In genomic region chr1:232949636-232950196, GRCh38 we compare ENCODE assay signal across 8 cellular contexts. TPM values are rescaled to one million over a fixed set of nuclear protein-coding genes. Genes with fewer than 3 reads are reported as not detected.
DNase-seq lines count a peak whose midpoint lies in the region; ATAC-seq and TF ChIP-seq lines count a peak whose summit lies in the region.

No MANE protein-coding gene starts in this region.

- H3K9me3 ChIP-seq in SK-N-SH (no peaks in the 10 kb centered on the region), gastrocnemius medialis (no peaks in the 10 kb centered on the region)

- no peak for TF ChIP-seq CTCF in GM12864 (IDR thresholded peaks at IDR 0.05; ENCODE audit: low read depth, low read length, missing control alignments)
- no peak for TF ChIP-seq CTCF in SK-N-SH (IDR thresholded peaks at IDR 0.05)
- TF ChIP-seq CTCF in fibroblast of mammary gland (conservative IDR thresholded peaks at IDR 0.05; ENCODE audit: control insufficient read depth, insufficient read depth, low read depth, low read length): no peak
- no peak for TF ChIP-seq CTCF in gastrocnemius medialis (IDR thresholded peaks at IDR 0.05 in 4 of 5, conservative IDR thresholded peaks at IDR 0.05 in 1 of 5)
- TF ChIP-seq CTCF in foreskin keratinocyte (conservative IDR thresholded peaks at IDR 0.05): no peak

- 0 out of 2 replicates have a peak, but pooled peaks cover 4% of the 10 kb centered on the region for H3K79me2 ChIP-seq in SK-N-SH (ENCODE audit: insufficient read depth)

- 84% methylated on average over 5 of the region's 5 CpGs for WGBS in SK-N-SH (ENCODE audit: low lambda C conversion rate)

- POLR2A ChIA-PET in SK-N-SH (lab: Yijun Ruan, JAX): no interaction called here

- H2AFZ ChIP-seq in SK-N-SH (ENCODE audit: low read depth): peak overlapping the region; percentile 95

- TF ChIP-seq POLR2A in gastrocnemius medialis (IDR thresholded peaks at IDR 0.05): no peak

- DNase-seq in GM12864 (ENCODE audit: low read depth) (no peak), SK-N-SH (no peak), fibroblast of mammary gland (ENCODE audit: low read depth) (no peak), gastrocnemius medialis (no peak), foreskin keratinocyte (no peak), globus pallidus (ENCODE audit: low spot score) (no peak)

- H3K27me3 ChIP-seq in SK-N-SH (ENCODE audit: insufficient read depth) (no peaks in the 10 kb centered on the region), gastrocnemius medialis (no peaks in the 10 kb centered on the region), foreskin keratinocyte (no peaks in the 10 kb centered on the region)

- TF ChIP-seq RAD21 in SK-N-SH (IDR thresholded peaks at IDR 0.05; ENCODE audit: low read length): no peak

- no peaks in the 10 kb centered on the region for H3K9me2 ChIP-seq in SK-N-SH

- ATAC-seq in gastrocnemius medialis (no peak), HG03521 (IDR thresholded peaks at IDR 0.05; ENCODE audit: unreplicated experiment) (no peak), foreskin keratinocyte (no peak), HG03039 (IDR thresholded peaks at IDR 0.05; ENCODE audit: unreplicated experiment) (no peak)

- no peaks in the 10 kb centered on the region for H4K20me1 ChIP-seq in SK-N-SH (ENCODE audit: insufficient read depth)

- peaks cover 0 to 20% of the 10 kb centered on the region in 2 experiments; a peak in 3 of 4 replicates for H3K4me1 ChIP-seq in SK-N-SH (ENCODE audit: control insufficient read depth in 1 of 2, insufficient read depth in 2 of 2, low read depth in 1 of 2, low read length in 1 of 2)
- peaks cover 19 to 27% of the 10 kb centered on the region in 2 donors for H3K4me1 ChIP-seq in gastrocnemius medialis
- H3K4me1 ChIP-seq in foreskin keratinocyte: peaks cover 12% of the 10 kb centered on the region

- CTCF ChIA-PET in SK-N-SH (lab: Yijun Ruan, JAX): no interaction called here

- no peak for TF ChIP-seq EP300 in SK-N-SH (IDR thresholded peaks at IDR 0.05; ENCODE audit: borderline replicate concordance in 1 of 2, low read depth in 1 of 2, low read length in 1 of 2)

- H3K36me3 ChIP-seq in SK-N-SH (replicated peaks in 1 of 2; ENCODE audit: control insufficient read depth in 1 of 2, insufficient read depth in 2 of 2, low read length in 1 of 2) (peaks cover 0 to 2% of the 10 kb centered on the region in 2 experiments), gastrocnemius medialis (no peaks in the 10 kb centered on the region)

- H3K4me3 ChIP-seq in GM12864 (ENCODE audit: low read depth, low read length): peak overlapping the region; percentile 84
- H3K4me3 ChIP-seq in SK-N-SH (ENCODE audit: low read depth in 2 of 2, low read length in 1 of 2): peak overlapping the region; percentile 81 to 87
- H3K4me3 ChIP-seq in fibroblast of mammary gland (ENCODE audit: control insufficient read depth, low read depth, low read length): peak overlapping the region; percentile 87
- H3K4me3 ChIP-seq in gastrocnemius medialis: peak overlapping the region; percentile 77 to 94 (median 88)

- peak overlapping the region; percentile 67 for H3K9ac ChIP-seq in SK-N-SH

- H3F3A ChIP-seq in SK-N-SH (replicated peaks; ENCODE audit: insufficient read depth): no peaks in the 10 kb centered on the region

- H3K27ac ChIP-seq in SK-N-SH (ENCODE audit: low read depth in 2 of 2, low read length in 1 of 2): peak overlapping the region; percentile 70 to 96
- H3K27ac ChIP-seq in gastrocnemius medialis: peak overlapping the region; percentile 88 to 96 (median 92)
- H3K27ac ChIP-seq in foreskin keratinocyte: no peak overlapping the region

- peak overlapping the region; percentile 83 for H3K4me2 ChIP-seq in SK-N-SH

- intact Hi-C loops in gastrocnemius medialis (cut with DNase I; ENCODE audit: low total_unique reads): loop anchor here (2.0 to 5.0 kb wide), 3 partner anchors 15 to 317 kb away; partner anchors contain the start of genes MAP10 and SIPA1L2

- in situ Hi-C loops in gastrocnemius medialis (cut with MboI; ENCODE audit: low sequenced_read_pairs in 4 of 4): loop anchor here in 2 of 4 donors (25.0 kb wide), 1 partner anchor 312 kb away; the partner anchor contains the start of gene SIPA1L2 (in 2 of the 2)

TF ChIP-seq in SK-N-SH, 30 proteins besides CTCF, POLR2A, EP300 and RAD21:
- no peak for TF ChIP-seq USF1 (IDR thresholded peaks at IDR 0.05; ENCODE audit: borderline replicate concordance, low read depth)
- no peak for TF ChIP-seq RCOR1 (IDR thresholded peaks at IDR 0.05; ENCODE audit: low read length)
- TF ChIP-seq RXRA (IDR thresholded peaks at IDR 0.05; ENCODE audit: borderline replicate concordance, low read depth): no peak
- no peak for TF ChIP-seq GATA2 (CRISPR knock-in tag; IDR thresholded peaks at IDR 0.05)
- TF ChIP-seq GABPA (IDR thresholded peaks at IDR 0.05; ENCODE audit: low read depth): no peak
- TF ChIP-seq POLR2AphosphoS5 (IDR thresholded peaks at IDR 0.05; ENCODE audit: low read depth, low read length): no peak
- no peak for TF ChIP-seq REST (IDR thresholded peaks at IDR 0.05; ENCODE audit: low read depth, low read length)
- no peak for TF ChIP-seq USF2 (IDR thresholded peaks at IDR 0.05; ENCODE audit: borderline replicate concordance, low read depth, low read length)
- TF ChIP-seq TAF1 (IDR thresholded peaks at IDR 0.05; ENCODE audit: borderline replicate concordance, low read depth, low read length): no peak
- no peak for TF ChIP-seq IRF3 (IDR thresholded peaks at IDR 0.05; ENCODE audit: low read depth, low read length)
- TF ChIP-seq YY1 (IDR thresholded peaks at IDR 0.05; ENCODE audit: low read depth): no peak
- no peak for TF ChIP-seq MAX (IDR thresholded peaks at IDR 0.05; ENCODE audit: low read depth)
- TF ChIP-seq RFX5 (IDR thresholded peaks at IDR 0.05; ENCODE audit: low read length): no peak
- no peak for TF ChIP-seq MXI1 (IDR thresholded peaks at IDR 0.05; ENCODE audit: low read depth, low read length)
- TF ChIP-seq ELF1 (IDR thresholded peaks at IDR 0.05): no peak
- no peak for TF ChIP-seq FOXJ3 (CRISPR knock-in tag; IDR thresholded peaks at IDR 0.05)
- TF ChIP-seq NRF1 (IDR thresholded peaks at IDR 0.05; ENCODE audit: low read depth, low read length): no peak
- TF ChIP-seq NFIC (IDR thresholded peaks at IDR 0.05; ENCODE audit: borderline replicate concordance): no peak
TF ChIP-seq in SK-N-SH: peak in this region for 0.

RNA-seq across cellular contexts. Expression of gene NTPCR, which starts 0.7 kb away (rescaled TPM):
- polyA plus RNA-seq in SK-N-SH (2012; rRNA removed) (20.8 and 20.9 TPM in 2 replicates), foreskin keratinocyte (48.7 and 64.2 TPM in 2 replicates)
- 23.5 and 25.1 TPM in 2 replicates for polyA plus RNA-seq in SK-N-SH (2012; cell fraction: cytosol; rRNA removed)
- 15.5 and 17.7 TPM in 2 replicates for polyA plus RNA-seq in SK-N-SH (2012; cell fraction: nucleus; rRNA removed)
- total RNA-seq in gastrocnemius medialis (10 to 100 TPM; 20.5 to 33.7 (median 24.2) TPM), foreskin keratinocyte (36.3 and 48.3 TPM in 2 replicates)
